Comparison of ENCODE assay signal across 8 cellular contexts in the genomic region with DNA sequence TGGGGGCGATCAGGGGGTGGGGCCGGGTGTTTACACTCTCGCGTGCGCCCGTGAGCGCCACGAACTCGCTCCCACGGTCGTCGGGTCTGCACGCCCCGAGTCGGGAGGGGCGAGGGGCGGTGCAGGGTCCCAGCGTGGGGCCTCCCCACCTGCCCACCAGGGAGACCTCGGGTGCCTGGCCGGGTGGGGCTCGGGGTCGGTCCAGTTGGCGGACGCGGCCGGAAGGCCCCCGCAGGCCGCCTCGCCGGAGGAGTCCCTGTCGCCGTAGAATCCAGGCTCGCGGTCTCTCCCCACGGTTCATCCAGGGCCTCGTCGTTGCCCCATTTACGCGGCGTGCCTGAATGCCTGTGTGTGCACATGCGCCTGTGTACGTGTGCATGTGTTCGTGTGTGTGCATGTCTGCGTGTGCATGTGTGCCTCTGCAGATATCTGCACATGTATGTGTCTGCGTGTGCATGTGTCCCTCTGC. TPM values are rescaled to one million over a fixed set of nuclear protein-coding genes. Genes with fewer than 3 reads are reported as not detected.
A peak's percentile ranks its signal among the peaks of the same experiment; 100 is the strongest.
DNase-seq lines count a peak whose midpoint lies in the region; ATAC-seq, FAIRE-seq and TF ChIP-seq lines count a peak whose summit lies in the region.

No MANE protein-coding gene starts in this region.

- H3K4me1 ChIP-seq in DOHH2 (ENCODE audit: control insufficient read depth, low read length) (peaks cover 4% of the 10 kb centered on the region; the same call in 1 of the 2 replicates), HepG2 (ENCODE audit: insufficient read depth, low read length) (peaks cover 61% of the 10 kb centered on the region), upper lobe of left lung (peaks cover 17 to 23% (median 19%) of the 10 kb centered on the region in 4 donors)

- H4K20me1 ChIP-seq in DOHH2 (ENCODE audit: control insufficient read depth, insufficient read depth, low read depth, low read length) = no peaks in the 10 kb centered on the region
- H4K20me1 ChIP-seq in HepG2 (ENCODE audit: insufficient read depth, low read length) = no peaks in the 10 kb centered on the region

- H3K79me2 ChIP-seq in DOHH2 (ENCODE audit: control insufficient read depth, low read length) (no peaks in the 10 kb centered on the region), HepG2 (ENCODE audit: insufficient read depth, low read length) (no peaks in the 10 kb centered on the region)

- no peak overlapping the region for H3K27ac Mint-ChIP-seq in activated T-helper 2 cell treated with anti-CD3 and anti-CD28 coated beads, Interferon-gamma antibody, Interleukin-2, Interleukin-4, amounts not matched to agents 10 μg/mL and 5 μg/mL and 100 μg/mL, durations not matched to agents 14 hours and 24 hours and 36 hours

- intact Hi-C loops in activated T-helper 2 cell treated with anti-CD3 and anti-CD28 coated beads, Interferon-gamma antibody, Interleukin-2, Interleukin-4, amounts not matched to agents 10 μg/mL and 5 μg/mL and 100 μg/mL, durations not matched to agents 14 hours and 24 hours and 36 hours (cut with micrococcal nuclease) = loop anchor here (1.0 kb wide), 1 partner anchor 17 kb away; the partner anchor contains the start of gene FN3KRP
- intact Hi-C loops in HepG2 (cut with micrococcal nuclease; ENCODE audit: unreplicated experiment) = no loop called here

- peaks cover 13% of the 10 kb centered on the region for H3K9me3 Mint-ChIP-seq in activated T-helper 2 cell treated with anti-CD3 and anti-CD28 coated beads, Interferon-gamma antibody, Interleukin-2, Interleukin-4, amounts not matched to agents 10 μg/mL and 5 μg/mL and 100 μg/mL, durations not matched to agents 14 hours and 24 hours and 36 hours

- H3K4me3 Mint-ChIP-seq in activated T-helper 2 cell treated with anti-CD3 and anti-CD28 coated beads, Interferon-gamma antibody, Interleukin-2, Interleukin-4, amounts not matched to agents 10 μg/mL and 5 μg/mL and 100 μg/mL, durations not matched to agents 14 hours and 24 hours and 36 hours (ENCODE audit: low read depth) = peak overlapping the region; percentile 77

- H3K27me3 ChIP-seq in DOHH2 (ENCODE audit: control insufficient read depth, low read length) (no peaks in the 10 kb centered on the region), HepG2 (ENCODE audit: control insufficient read depth in 1 of 2, insufficient read depth in 2 of 2, low read length in 2 of 2) (peaks cover 0 to 12% of the 10 kb centered on the region in 2 experiments; a peak in 1 of 5 replicates), upper lobe of left lung (peaks cover 0 to 6% (median 0%) of the 10 kb centered on the region in 4 donors)

- in situ Hi-C loops in HepG2 (cut with HindIII; ENCODE audit: extremely low pct_ligation_motif_present, low pct_unique_long_range_greater_than_20kb) = no loop called here

- TF ChIP-seq POLR2A in HepG2 (IDR thresholded peaks at IDR 0.05; ENCODE audit: insufficient read depth in 1 of 2, low read depth in 2 of 2, low read length in 2 of 2) (no peak), upper lobe of left lung (IDR thresholded peaks at IDR 0.05) (no peak)

- H3K27ac ChIP-seq in DOHH2 (ENCODE audit: low read depth, low read length) = no peak overlapping the region
- no peak overlapping the region for H3K27ac ChIP-seq in HepG2 (ENCODE audit: extremely low read length, insufficient read depth, low read length)
- H3K27ac ChIP-seq in upper lobe of left lung = peak overlapping the region in 2 of 4 donors; percentile 64 to 76

- peak overlapping the region; percentile 52 for H3K4me2 ChIP-seq in DOHH2 (ENCODE audit: low read length)
- peak overlapping the region; percentile 86 for H3K4me2 ChIP-seq in HepG2 (ENCODE audit: low read depth, low read length)

- WGBS in HepG2 (ENCODE audit: low lambda C conversion rate) = 10% methylated on average over 13 of the region's 45 CpGs
- WGBS in upper lobe of left lung, 2 donors = 9 to 89% methylated on average over 1 to 8 of the region's 45 CpGs

- no peak for TF ChIP-seq CTCF in DOHH2 (IDR thresholded peaks at IDR 0.05; ENCODE audit: low read depth, low read length, poor library complexity, severe bottlenecking)
- TF ChIP-seq CTCF in HepG2 (CRISPR knock-in tag; IDR thresholded peaks at IDR 0.05) = no peak
- no peak for TF ChIP-seq CTCF in upper lobe of left lung (IDR thresholded peaks at IDR 0.05)

- DNase-seq in activated T-helper 2 cell treated with anti-CD3 and anti-CD28 coated beads, Interferon-gamma antibody, Interleukin-2, Interleukin-4, amounts not matched to agents 10 μg/mL and 5 μg/mL and 100 μg/mL, durations not matched to agents 14 hours and 24 hours and 36 hours (ENCODE audit: low spot score) = no peak
- DNase-seq in HepG2 (ENCODE audit: low spot score) (no peak), upper lobe of left lung (no peak), C1 segment of cervical spinal cord (lab: John Stamatoyannopoulos, UW) (no peak), OCI-M2 (lab: John Stamatoyannopoulos, UW; ENCODE audit: unreplicated experiment) (no peak), midbrain (lab: John Stamatoyannopoulos, UW) (no peak)

- H3K4me3 ChIP-seq in DOHH2 (ENCODE audit: low read length) = peak overlapping the region; percentile 49
- peak overlapping the region; percentile 58 to 85 (median 82); a peak in 5 of 6 replicates for H3K4me3 ChIP-seq in HepG2 (replicated peaks in 1 of 3; ENCODE audit: insufficient read depth in 1 of 3, low read depth in 2 of 3, low read length in 3 of 3)
- H3K4me3 ChIP-seq in upper lobe of left lung = peak overlapping the region; percentile 84 to 96 (median 90)

- ATAC-seq in HG02970 (IDR thresholded peaks at IDR 0.05; ENCODE audit: low FRiP score, unreplicated experiment) (peak; percentile 31), HepG2 (peak; percentile 45), upper lobe of left lung (ENCODE audit: low FRiP score in 2 of 2) (no peak)

- no peak for FAIRE-seq in HepG2 (lab: Jason Lieb, UNC)

- TF ChIP-seq RAD21 in HepG2 (CRISPR knock-in tag; IDR thresholded peaks at IDR 0.05) = peak; percentile 51

- CTCF ChIA-PET in HepG2 (lab: Yijun Ruan, JAX; ENCODE audit: low intra/inter-chr PET ratio, low total read pairs) = no interaction called here

- no peaks in the 10 kb centered on the region for H3K9me2 ChIP-seq in DOHH2 (replicated peaks; ENCODE audit: control insufficient read depth, low read length)

- peaks cover 7% of the 10 kb centered on the region for H3K36me3 Mint-ChIP-seq in activated T-helper 2 cell treated with anti-CD3 and anti-CD28 coated beads, Interferon-gamma antibody, Interleukin-2, Interleukin-4, amounts not matched to agents 10 μg/mL and 5 μg/mL and 100 μg/mL, durations not matched to agents 14 hours and 24 hours and 36 hours (ENCODE audit: low read depth)

- H3K27me3 Mint-ChIP-seq in activated T-helper 2 cell treated with anti-CD3 and anti-CD28 coated beads, Interferon-gamma antibody, Interleukin-2, Interleukin-4, amounts not matched to agents 10 μg/mL and 5 μg/mL and 100 μg/mL, durations not matched to agents 14 hours and 24 hours and 36 hours (ENCODE audit: low read depth) = peaks cover 5% of the 10 kb centered on the region

- H3K4me1 Mint-ChIP-seq in activated T-helper 2 cell treated with anti-CD3 and anti-CD28 coated beads, Interferon-gamma antibody, Interleukin-2, Interleukin-4, amounts not matched to agents 10 μg/mL and 5 μg/mL and 100 μg/mL, durations not matched to agents 14 hours and 24 hours and 36 hours (ENCODE audit: low read depth) = peaks cover 6% of the 10 kb centered on the region

- peaks cover 9% of the 10 kb centered on the region for H3K9me3 ChIP-seq in DOHH2 (ENCODE audit: control insufficient read depth, insufficient read depth, low read length)
- H3K9me3 ChIP-seq in HepG2 (ENCODE audit: low read length) = peaks cover 14% of the 10 kb centered on the region
- H3K9me3 ChIP-seq in upper lobe of left lung = no peaks in the 10 kb centered on the region

- POLR2A ChIA-PET in HepG2 (lab: Yijun Ruan, JAX) = interaction anchor here (0.8 kb wide), 1 partner anchor 9 kb away, joined by 3 read pairs; no protein-coding TSS in a partner anchor

- no peak overlapping the region for H2AFZ ChIP-seq in HepG2 (ENCODE audit: low read length)

- no peaks in the 10 kb centered on the region for H3F3A ChIP-seq in DOHH2 (ENCODE audit: control insufficient read depth, insufficient read depth)

- peak overlapping the region; percentile 60 for H3K9ac ChIP-seq in HepG2 (ENCODE audit: insufficient read depth, low read depth, low read length)

- TF ChIP-seq EP300 in HepG2 (IDR thresholded peaks at IDR 0.05; ENCODE audit: low read depth in 2 of 2, low read length in 2 of 2) = no peak
- TF ChIP-seq EP300 in HepG2 (CRISPR knock-in tag; IDR thresholded peaks at IDR 0.05; ENCODE audit: borderline replicate concordance) = no peak
- TF ChIP-seq EP300 in upper lobe of left lung (IDR thresholded peaks at IDR 0.05) = no peak

- no TSS peak for BruUV-seq in HepG2 (replicated peaks; lab: Mats Ljungman, UMichigan)

- no peaks in the 10 kb centered on the region for H3K36me3 ChIP-seq in DOHH2 (ENCODE audit: control insufficient read depth, low read length)
- no peaks in the 10 kb centered on the region for H3K36me3 ChIP-seq in HepG2 (replicated peaks in 1 of 2; ENCODE audit: control insufficient read depth in 1 of 2, insufficient read depth in 2 of 2, low read length in 2 of 2)
- H3K36me3 ChIP-seq in upper lobe of left lung = no peaks in the 10 kb centered on the region

RNA-seq across cellular contexts. Expression of gene RAB40B, which starts 0.5 kb away (rescaled TPM):
- total RNA-seq in activated T-helper 2 cell treated with anti-CD3 and anti-CD28 coated beads, Interferon-gamma antibody, Interleukin-2, Interleukin-4, amounts not matched to agents 10 μg/mL and 5 μg/mL and 100 μg/mL, durations not matched to agents 14 hours and 24 hours and 36 hours = 4.8 and 5.4 TPM in 2 replicates
- total RNA-seq in HepG2 (2016; rRNA removed; fragmentation: Illumina TruSeq; extraction: Trizol) (4.4 and 6.2 TPM in 2 replicates), upper lobe of left lung (10 to 100 TPM in 5 of 6 donors, 1 to 10 TPM in 1; 7.8 to 23.7 (median 11.4) TPM)
- total RNA-seq in HepG2 (2016; cell fraction: cytosol; rRNA removed; fragmentation: Illumina TruSeq; extraction: Trizol; ENCODE audit: low read depth) = 8.6 and 11.9 TPM in 2 replicates
- 6.2 and 7.4 TPM in 2 replicates for total RNA-seq in HepG2 (2016; cell fraction: insoluble cytoplasmic fraction; rRNA removed; fragmentation: Illumina TruSeq; extraction: Trizol)
- 18.5 and 22.6 TPM in 2 replicates for total RNA-seq in HepG2 (2016; cell fraction: membrane; rRNA removed; fragmentation: Illumina TruSeq; extraction: Trizol)
- total RNA-seq in HepG2 (2016; cell fraction: nucleus; rRNA removed; fragmentation: Illumina TruSeq; extraction: Trizol) = 3.7 TPM in 2 replicates
- polyA plus RNA-seq in HepG2 (2011; rRNA removed) = 6.5 and 7.2 TPM in 2 replicates
- 5.7 and 9.9 TPM in 2 replicates for polyA plus RNA-seq in HepG2 (2011; cell fraction: cytosol; rRNA removed)
- 10.8 and 12.6 TPM in 2 replicates for polyA plus RNA-seq in HepG2 (2011; cell fraction: nucleus; rRNA removed)
- 6.2 and 7.3 TPM in 2 replicates for polyA plus RNA-seq in HepG2 (2012)
- 25.0 and 26.7 TPM in 2 replicates for polyA plus RNA-seq in HepG2 (2016; cell fraction: cytosol; fragmentation: Illumina TruSeq; extraction: Trizol; ENCODE audit: low read depth)
- 7.0 and 7.6 TPM in 2 replicates for polyA plus RNA-seq in HepG2 (2016; cell fraction: insoluble cytoplasmic fraction; fragmentation: Illumina TruSeq; extraction: Trizol; ENCODE audit: low read depth)
- polyA plus RNA-seq in HepG2 (2016; cell fraction: membrane; fragmentation: Illumina TruSeq; extraction: Trizol; ENCODE audit: low read depth) = 27.5 and 28.9 TPM in 2 replicates
- polyA plus RNA-seq in HepG2 (2016; cell fraction: nucleus; fragmentation: Illumina TruSeq; extraction: Trizol; ENCODE audit: insufficient read depth, low read depth) = 8.7 and 12.0 TPM in 2 replicates
- polyA minus RNA-seq in HepG2 (2011; rRNA and poly(A)+ RNA removed; ENCODE audit: low replicate concordance) = 3.1 and 8.9 TPM in 2 replicates
- polyA minus RNA-seq in HepG2 (2011; cell fraction: cytosol; rRNA and poly(A)+ RNA removed) = 1.4 and 3.2 TPM in 2 replicates
- polyA minus RNA-seq in HepG2 (2011; cell fraction: nucleus; rRNA and poly(A)+ RNA removed) = 2.7 TPM in 2 replicates

RNA-seq across cellular contexts. Expression of gene FN3KRP, which starts 17.5 kb away (rescaled TPM):
- total RNA-seq in activated T-helper 2 cell treated with anti-CD3 and anti-CD28 coated beads, Interferon-gamma antibody, Interleukin-2, Interleukin-4, amounts not matched to agents 10 μg/mL and 5 μg/mL and 100 μg/mL, durations not matched to agents 14 hours and 24 hours and 36 hours = 39.6 and 42.3 TPM in 2 replicates
- 28.2 and 36.1 TPM in 2 replicates for total RNA-seq in HepG2 (2016; rRNA removed; fragmentation: Illumina TruSeq; extraction: Trizol)
- total RNA-seq in HepG2 (2016; cell fraction: cytosol; rRNA removed; fragmentation: Illumina TruSeq; extraction: Trizol; ENCODE audit: low read depth) = 5.3 and 7.1 TPM in 2 replicates
- 27.6 and 34.8 TPM in 2 replicates for total RNA-seq in HepG2 (2016; cell fraction: insoluble cytoplasmic fraction; rRNA removed; fragmentation: Illumina TruSeq; extraction: Trizol)
- 17.5 and 18.4 TPM in 2 replicates for total RNA-seq in HepG2 (2016; cell fraction: membrane; rRNA removed; fragmentation: Illumina TruSeq; extraction: Trizol)
- 16.5 and 21.0 TPM in 2 replicates for total RNA-seq in HepG2 (2016; cell fraction: nucleus; rRNA removed; fragmentation: Illumina TruSeq; extraction: Trizol)
- polyA plus RNA-seq in HepG2 (2011; rRNA removed) = 22.1 and 22.4 TPM in 2 replicates
- polyA plus RNA-seq in HepG2 (2011; cell fraction: cytosol; rRNA removed) = 17.7 and 18.3 TPM in 2 replicates
- 34.0 and 36.3 TPM in 2 replicates for polyA plus RNA-seq in HepG2 (2011; cell fraction: nucleus; rRNA removed)
- 27.4 and 37.9 TPM in 2 replicates for polyA plus RNA-seq in HepG2 (2012)
- polyA plus RNA-seq in HepG2 (2016; cell fraction: cytosol; fragmentation: Illumina TruSeq; extraction: Trizol; ENCODE audit: low read depth) = 6.9 and 7.2 TPM in 2 replicates
- 54.4 and 62.2 TPM in 2 replicates for polyA plus RNA-seq in HepG2 (2016; cell fraction: insoluble cytoplasmic fraction; fragmentation: Illumina TruSeq; extraction: Trizol; ENCODE audit: low read depth)
- polyA plus RNA-seq in HepG2 (2016; cell fraction: membrane; fragmentation: Illumina TruSeq; extraction: Trizol; ENCODE audit: low read depth) = 14.4 and 14.9 TPM in 2 replicates
- polyA plus RNA-seq in HepG2 (2016; cell fraction: nucleus; fragmentation: Illumina TruSeq; extraction: Trizol; ENCODE audit: insufficient read depth, low read depth) = 57.5 and 59.5 TPM in 2 replicates
- 13.3 and 23.3 TPM in 2 replicates for polyA minus RNA-seq in HepG2 (2011; rRNA and poly(A)+ RNA removed; ENCODE audit: low replicate concordance)
- 11.0 and 11.2 TPM in 2 replicates for polyA minus RNA-seq in HepG2 (2011; cell fraction: cytosol; rRNA and poly(A)+ RNA removed)
- polyA minus RNA-seq in HepG2 (2011; cell fraction: nucleus; rRNA and poly(A)+ RNA removed) = 9.8 and 12.2 TPM in 2 replicates
- 10 to 100 TPM; 14.7 to 94.3 (median 28.8) TPM for total RNA-seq in upper lobe of left lung

RNA-seq across cellular contexts. Expression of gene FN3K, which starts 36.4 kb away (rescaled TPM):
- total RNA-seq in activated T-helper 2 cell treated with anti-CD3 and anti-CD28 coated beads, Interferon-gamma antibody, Interleukin-2, Interleukin-4, amounts not matched to agents 10 μg/mL and 5 μg/mL and 100 μg/mL, durations not matched to agents 14 hours and 24 hours and 36 hours = 3.6 and 4.0 TPM in 2 replicates
- 12.2 and 22.0 TPM in 2 replicates for total RNA-seq in HepG2 (2016; rRNA removed; fragmentation: Illumina TruSeq; extraction: Trizol)
- total RNA-seq in HepG2 (2016; cell fraction: cytosol; rRNA removed; fragmentation: Illumina TruSeq; extraction: Trizol; ENCODE audit: low read depth) = 9.6 and 10.3 TPM in 2 replicates
- 12.7 and 23.9 TPM in 2 replicates for total RNA-seq in HepG2 (2016; cell fraction: insoluble cytoplasmic fraction; rRNA removed; fragmentation: Illumina TruSeq; extraction: Trizol)
- 17.0 and 17.4 TPM in 2 replicates for total RNA-seq in HepG2 (2016; cell fraction: membrane; rRNA removed; fragmentation: Illumina TruSeq; extraction: Trizol)
- total RNA-seq in HepG2 (2016; cell fraction: nucleus; rRNA removed; fragmentation: Illumina TruSeq; extraction: Trizol) = 29.1 and 32.3 TPM in 2 replicates
- 3.5 and 5.7 TPM in 2 replicates for polyA plus RNA-seq in HepG2 (2011; rRNA removed)
- 1.9 and 2.0 TPM in 2 replicates for polyA plus RNA-seq in HepG2 (2011; cell fraction: cytosol; rRNA removed)
- polyA plus RNA-seq in HepG2 (2011; cell fraction: nucleus; rRNA removed) = 27.8 and 27.9 TPM in 2 replicates
- 48.6 and 58.1 TPM in 2 replicates for polyA plus RNA-seq in HepG2 (2012)
- 21.3 and 21.5 TPM in 2 replicates for polyA plus RNA-seq in HepG2 (2016; cell fraction: cytosol; fragmentation: Illumina TruSeq; extraction: Trizol; ENCODE audit: low read depth)
- polyA plus RNA-seq in HepG2 (2016; cell fraction: insoluble cytoplasmic fraction; fragmentation: Illumina TruSeq; extraction: Trizol; ENCODE audit: low read depth) = 52.3 and 61.0 TPM in 2 replicates
- 23.7 and 26.9 TPM in 2 replicates for polyA plus RNA-seq in HepG2 (2016; cell fraction: membrane; fragmentation: Illumina TruSeq; extraction: Trizol; ENCODE audit: low read depth)
- 78.1 and 80.9 TPM in 2 replicates for polyA plus RNA-seq in HepG2 (2016; cell fraction: nucleus; fragmentation: Illumina TruSeq; extraction: Trizol; ENCODE audit: insufficient read depth, low read depth)
- 1.6 and 9.2 TPM in 2 replicates for polyA minus RNA-seq in HepG2 (2011; rRNA and poly(A)+ RNA removed; ENCODE audit: low replicate concordance)
- polyA minus RNA-seq in HepG2 (2011; cell fraction: cytosol; rRNA and poly(A)+ RNA removed) = 17.1 and 26.0 TPM in 2 replicates
- polyA minus RNA-seq in HepG2 (2011; cell fraction: nucleus; rRNA and poly(A)+ RNA removed) = 24.3 and 29.1 TPM in 2 replicates
- 10 to 100 TPM; 10.8 to 63.9 (median 30.7) TPM for total RNA-seq in upper lobe of left lung

RNA-seq across cellular contexts. Expression of gene WDR45B, which starts 50.8 kb away (rescaled TPM):
- 63.1 and 66.9 TPM in 2 replicates for total RNA-seq in activated T-helper 2 cell treated with anti-CD3 and anti-CD28 coated beads, Interferon-gamma antibody, Interleukin-2, Interleukin-4, amounts not matched to agents 10 μg/mL and 5 μg/mL and 100 μg/mL, durations not matched to agents 14 hours and 24 hours and 36 hours
- total RNA-seq in HepG2 (2016; rRNA removed; fragmentation: Illumina TruSeq; extraction: Trizol) (86.2 and 88.8 TPM in 2 replicates), upper lobe of left lung (10 to 100 TPM; 54.9 to 90.0 (median 74.3) TPM)
- 59.9 and 62.3 TPM in 2 replicates for total RNA-seq in HepG2 (2016; cell fraction: cytosol; rRNA removed; fragmentation: Illumina TruSeq; extraction: Trizol; ENCODE audit: low read depth)
- 80.2 and 87.6 TPM in 2 replicates for total RNA-seq in HepG2 (2016; cell fraction: insoluble cytoplasmic fraction; rRNA removed; fragmentation: Illumina TruSeq; extraction: Trizol)
- 148 and 149 TPM in 2 replicates for total RNA-seq in HepG2 (2016; cell fraction: membrane; rRNA removed; fragmentation: Illumina TruSeq; extraction: Trizol)
- total RNA-seq in HepG2 (2016; cell fraction: nucleus; rRNA removed; fragmentation: Illumina TruSeq; extraction: Trizol) = 45.2 and 55.4 TPM in 2 replicates
- 153 and 155 TPM in 2 replicates for polyA plus RNA-seq in HepG2 (2011; rRNA removed)
- 121 and 131 TPM in 2 replicates for polyA plus RNA-seq in HepG2 (2011; cell fraction: cytosol; rRNA removed)
- 186 and 214 TPM in 2 replicates for polyA plus RNA-seq in HepG2 (2011; cell fraction: nucleus; rRNA removed)
- polyA plus RNA-seq in HepG2 (2012) = 124 and 164 TPM in 2 replicates
- 65.9 and 70.7 TPM in 2 replicates for polyA plus RNA-seq in HepG2 (2016; cell fraction: cytosol; fragmentation: Illumina TruSeq; extraction: Trizol; ENCODE audit: low read depth)
- polyA plus RNA-seq in HepG2 (2016; cell fraction: insoluble cytoplasmic fraction; fragmentation: Illumina TruSeq; extraction: Trizol; ENCODE audit: low read depth) = 89.4 and 101 TPM in 2 replicates
- 129 and 138 TPM in 2 replicates for polyA plus RNA-seq in HepG2 (2016; cell fraction: membrane; fragmentation: Illumina TruSeq; extraction: Trizol; ENCODE audit: low read depth)
- 81.4 and 81.5 TPM in 2 replicates for polyA plus RNA-seq in HepG2 (2016; cell fraction: nucleus; fragmentation: Illumina TruSeq; extraction: Trizol; ENCODE audit: insufficient read depth, low read depth)
- 68.7 and 113 TPM in 2 replicates for polyA minus RNA-seq in HepG2 (2011; rRNA and poly(A)+ RNA removed; ENCODE audit: low replicate concordance)
- 60.7 and 64.4 TPM in 2 replicates for polyA minus RNA-seq in HepG2 (2011; cell fraction: cytosol; rRNA and poly(A)+ RNA removed)
- 61.5 and 68.1 TPM in 2 replicates for polyA minus RNA-seq in HepG2 (2011; cell fraction: nucleus; rRNA and poly(A)+ RNA removed)

RNA-seq across cellular contexts. Expression of gene TBCD, which starts 52.9 kb away (rescaled TPM):
- 120 and 125 TPM in 2 replicates for total RNA-seq in activated T-helper 2 cell treated with anti-CD3 and anti-CD28 coated beads, Interferon-gamma antibody, Interleukin-2, Interleukin-4, amounts not matched to agents 10 μg/mL and 5 μg/mL and 100 μg/mL, durations not matched to agents 14 hours and 24 hours and 36 hours
- total RNA-seq in HepG2 (2016; rRNA removed; fragmentation: Illumina TruSeq; extraction: Trizol) (33.9 and 49.6 TPM in 2 replicates), upper lobe of left lung (100 to 1,000 TPM in 3 of 6 donors, 10 to 100 TPM in 3; 71.3 to 262 (median 104) TPM)
- total RNA-seq in HepG2 (2016; cell fraction: cytosol; rRNA removed; fragmentation: Illumina TruSeq; extraction: Trizol; ENCODE audit: low read depth) = 98.6 and 103 TPM in 2 replicates
- 32.6 and 40.4 TPM in 2 replicates for total RNA-seq in HepG2 (2016; cell fraction: insoluble cytoplasmic fraction; rRNA removed; fragmentation: Illumina TruSeq; extraction: Trizol)
- 28.6 and 30.6 TPM in 2 replicates for total RNA-seq in HepG2 (2016; cell fraction: membrane; rRNA removed; fragmentation: Illumina TruSeq; extraction: Trizol)
- total RNA-seq in HepG2 (2016; cell fraction: nucleus; rRNA removed; fragmentation: Illumina TruSeq; extraction: Trizol) = 44.9 and 51.2 TPM in 2 replicates
- polyA plus RNA-seq in HepG2 (2011; rRNA removed) = 54.8 and 58.7 TPM in 2 replicates
- polyA plus RNA-seq in HepG2 (2011; cell fraction: cytosol; rRNA removed) = 29.1 and 46.9 TPM in 2 replicates
- 327 and 449 TPM in 2 replicates for polyA plus RNA-seq in HepG2 (2011; cell fraction: nucleus; rRNA removed)
- polyA plus RNA-seq in HepG2 (2012) = 37.3 and 41.7 TPM in 2 replicates
- polyA plus RNA-seq in HepG2 (2016; cell fraction: cytosol; fragmentation: Illumina TruSeq; extraction: Trizol; ENCODE audit: low read depth) = 3.7 and 4.9 TPM in 2 replicates
- polyA plus RNA-seq in HepG2 (2016; cell fraction: insoluble cytoplasmic fraction; fragmentation: Illumina TruSeq; extraction: Trizol; ENCODE audit: low read depth) = 39.7 and 51.2 TPM in 2 replicates
- 5.6 and 6.8 TPM in 2 replicates for polyA plus RNA-seq in HepG2 (2016; cell fraction: membrane; fragmentation: Illumina TruSeq; extraction: Trizol; ENCODE audit: low read depth)
- 140 and 151 TPM in 2 replicates for polyA plus RNA-seq in HepG2 (2016; cell fraction: nucleus; fragmentation: Illumina TruSeq; extraction: Trizol; ENCODE audit: insufficient read depth, low read depth)
- polyA minus RNA-seq in HepG2 (2011; rRNA and poly(A)+ RNA removed; ENCODE audit: low replicate concordance) = 67.0 and 125 TPM in 2 replicates
- polyA minus RNA-seq in HepG2 (2011; cell fraction: cytosol; rRNA and poly(A)+ RNA removed) = 38.0 and 45.2 TPM in 2 replicates
- polyA minus RNA-seq in HepG2 (2011; cell fraction: nucleus; rRNA and poly(A)+ RNA removed) = 51.1 and 51.6 TPM in 2 replicates

Comparison
In these comparisons a context has a peak if more than half of its experiments do, and no peak if none do; other contexts are left out.
1. ATAC-seq: peak in HG02970 (single experiment) and HepG2 (single experiment); none in upper lobe of left lung (0 of 2).
2. Peak in every context shown above with its lines, with median percentiles within 50 percentile points of each other: H3K4me3 ChIP-seq.